ENCODE assay signal across 37 cellular contexts in genomic region chr16:86948046-86948445, GRCh38.
"Had no signal": no experiment of that assay in that cellular context is flagged by ENCODE, and none has a peak within 500 bp of the region (broad histone marks: within the 10 kb centered on the region; RNA-seq: fewer than 3 reads in every experiment).

No MANE protein-coding gene starts in this region.

- ATAC-seq: activated CD4-positive, CD25-positive, alpha-beta regulatory T cell treated with anti-CD3 and anti-CD28 coated beads, Interleukin-2, amount 50 U/mL, for 24 hours; activated CD8-positive, alpha-beta memory T cell treated with anti-CD3 and anti-CD28 coated beads, Interleukin-2, amount 10 ng/mL, durations not matched to agents 7 days and 5 days; activated CD8-positive, alpha-beta T cell treated with anti-CD3 and anti-CD28 coated beads, Interleukin-2, amount 10 ng/mL, durations not matched to agents 7 days and 5 days; activated naive CD8-positive, alpha-beta T cell treated with anti-CD3 and anti-CD28 coated beads, Interleukin-2, amount 50 U/mL, for 24 hours; effector memory CD8-positive, alpha-beta T cell; gastroesophageal sphincter; T-helper 17 cell had no signal

- H3K4me3 ChIP-seq: adrenal gland, ascending aorta, breast epithelium, cardiac muscle cell, esophagus squamous epithelium, gastroesophageal sphincter had no signal

- FAIRE-seq: colon had no signal

- H3K27me3 ChIP-seq: adrenal gland, ascending aorta, cardiac muscle cell had no signal

- H3K27ac ChIP-seq: adrenal gland, ascending aorta, breast epithelium, cardiac muscle cell, epithelial cell of prostate, esophagus squamous epithelium, gastroesophageal sphincter, WERI-Rb-1 had no signal

- H3K36me3 ChIP-seq: adrenal gland, ascending aorta, breast epithelium, cardiac muscle cell, esophagus squamous epithelium, gastroesophageal sphincter, WERI-Rb-1 had no signal

- DNase-seq: activated B cell treated with CpG ODN at 0.5 μM for 24 hours; activated CD4-positive, alpha-beta memory T cell treated with anti-CD3 and anti-CD28 coated beads for 36 hours; activated CD4-positive, alpha-beta T cell treated with anti-CD3 and anti-CD28 coated beads, Interleukin-2, amount 10 ng/mL, durations not matched to agents 24 days and 14 days; activated CD8-positive, alpha-beta memory T cell treated with anti-CD3 and anti-CD28 coated beads, Interleukin-2, amount 10 ng/mL, durations not matched to agents 7 days and 5 days; activated CD8-positive, alpha-beta memory T cell treated with anti-CD3 and anti-CD28 coated beads, Interleukin-2, amount 50 U/mL, for 4 hours; activated CD8-positive, alpha-beta T cell treated with anti-CD3 and anti-CD28 coated beads, Interleukin-2, amount 10 ng/mL, durations not matched to agents 7 days and 5 days; activated effector memory CD4-positive, alpha-beta T cell treated with anti-CD3 and anti-CD28 coated beads, Interleukin-2, amount 50 U/mL, for 16 hours; activated naive CD4-positive, alpha-beta T cell treated with anti-CD3 and anti-CD28 coated beads for 36 hours; activated naive CD8-positive, alpha-beta T cell treated with anti-CD3 and anti-CD28 coated beads for 36 hours; activated naive CD8-positive, alpha-beta T cell treated with anti-CD3 and anti-CD28 coated beads, Interleukin-2, amount 50 U/mL, for 24 hours; activated T-cell treated with anti-CD3 and anti-CD28 coated beads, Interleukin-2, amount 50 U/mL, for 1 hour; activated T-cell treated with anti-CD3 and anti-CD28 coated beads, Interleukin-2, amount 50 U/mL, for 48 hours; adrenal gland; amygdala; cortex of kidney; dermis blood vessel endothelial cell; effector CD4-positive, alpha-beta T cell; effector memory CD8-positive, alpha-beta T cell; esophagus squamous epithelium; foreskin melanocyte; T-helper 1 cell; T-helper 17 cell; T1000; WERI-Rb-1 had no signal

- H3K36me3 Mint-ChIP-seq: activated CD4-positive, alpha-beta memory T cell treated with anti-CD3 and anti-CD28 coated beads for 36 hours; activated CD8-positive, alpha-beta memory T cell treated with anti-CD3 and anti-CD28 coated beads, Interleukin-2, amount 10 ng/mL, durations not matched to agents 7 days and 5 days; activated naive CD4-positive, alpha-beta T cell treated with anti-CD3 and anti-CD28 coated beads, Interleukin-2, amount 50 U/mL, for 24 hours; activated naive CD8-positive, alpha-beta T cell treated with anti-CD3 and anti-CD28 coated beads for 36 hours; brain had no signal

- H3K9me3 Mint-ChIP-seq: activated B cell treated with CpG ODN at 0.5 μM for 24 hours; activated CD4-positive, alpha-beta memory T cell treated with anti-CD3 and anti-CD28 coated beads for 36 hours; activated naive CD4-positive, alpha-beta T cell treated with anti-CD3 and anti-CD28 coated beads for 36 hours; activated naive CD4-positive, alpha-beta T cell treated with anti-CD3 and anti-CD28 coated beads, Interleukin-2, amount 50 U/mL, for 24 hours; activated naive CD8-positive, alpha-beta T cell treated with anti-CD3 and anti-CD28 coated beads for 36 hours; activated naive CD8-positive, alpha-beta T cell treated with anti-CD3 and anti-CD28 coated beads, Interleukin-2, amount 50 U/mL, for 24 hours; activated T-helper 1 cell treated with anti-CD3 and anti-CD28 coated beads, Interleukin-12 subunit alpha, Interleukin-12 subunit beta, Interleukin-2, Interleukin-4 antibody, amounts not matched to agents 30 ng/mL and 10 ng/mL and 1 ng/mL, durations not matched to agents 14 hours and 24 hours and 36 hours; activated T-helper 2 cell treated with anti-CD3 and anti-CD28 coated beads, Interferon-gamma antibody, Interleukin-2, Interleukin-4, amounts not matched to agents 10 μg/mL and 5 μg/mL and 100 μg/mL, durations not matched to agents 14 hours and 24 hours and 36 hours; effector memory CD8-positive, alpha-beta T cell; T-helper 2 cell treated with Interferon-gamma antibody and Interleukin-4, amounts not matched to agents 5 μg/mL and 100 μg/mL, for 36 hours had no signal

- H3K4me1 Mint-ChIP-seq: activated B cell treated with CpG ODN at 0.5 μM for 24 hours; activated CD4-positive, alpha-beta T cell treated with anti-CD3 and anti-CD28 coated beads, Interleukin-2, amount 10 ng/mL, durations not matched to agents 24 days and 14 days; activated CD8-positive, alpha-beta memory T cell treated with anti-CD3 and anti-CD28 coated beads, Interleukin-2, amount 10 ng/mL, durations not matched to agents 7 days and 5 days; activated naive CD4-positive, alpha-beta T cell treated with anti-CD3 and anti-CD28 coated beads, Interleukin-2, amount 50 U/mL, for 24 hours; activated naive CD8-positive, alpha-beta T cell treated with anti-CD3 and anti-CD28 coated beads for 36 hours; activated naive CD8-positive, alpha-beta T cell treated with anti-CD3 and anti-CD28 coated beads, Interleukin-2, amount 50 U/mL, for 24 hours; central memory CD8-positive, alpha-beta T cell; T-helper 17 cell had no signal

- H3K4me3 Mint-ChIP-seq: activated B cell treated with CpG ODN at 0.5 μM for 24 hours; activated CD4-positive, alpha-beta memory T cell treated with anti-CD3 and anti-CD28 coated beads for 36 hours; activated CD4-positive, alpha-beta T cell treated with anti-CD3 and anti-CD28 coated beads, Interleukin-2, amount 10 ng/mL, durations not matched to agents 24 days and 14 days; activated CD8-positive, alpha-beta memory T cell treated with anti-CD3 and anti-CD28 coated beads, Interleukin-2, amount 10 ng/mL, durations not matched to agents 7 days and 5 days; activated CD8-positive, alpha-beta T cell treated with anti-CD3 and anti-CD28 coated beads, Interleukin-2, amount 10 ng/mL, durations not matched to agents 7 days and 5 days; activated naive CD4-positive, alpha-beta T cell treated with anti-CD3 and anti-CD28 coated beads for 36 hours; activated naive CD4-positive, alpha-beta T cell treated with anti-CD3 and anti-CD28 coated beads, Interleukin-2, amount 50 U/mL, for 24 hours; activated naive CD8-positive, alpha-beta T cell treated with anti-CD3 and anti-CD28 coated beads for 36 hours; activated naive CD8-positive, alpha-beta T cell treated with anti-CD3 and anti-CD28 coated beads, Interleukin-2, amount 50 U/mL, for 24 hours; activated T-helper 1 cell treated with anti-CD3 and anti-CD28 coated beads, Interleukin-12 subunit alpha, Interleukin-12 subunit beta, Interleukin-2, Interleukin-4 antibody, amounts not matched to agents 30 ng/mL and 10 ng/mL and 1 ng/mL, durations not matched to agents 14 hours and 24 hours and 36 hours; brain; central memory CD8-positive, alpha-beta T cell; effector memory CD8-positive, alpha-beta T cell; T-helper 17 cell; T-helper 2 cell treated with Interferon-gamma antibody and Interleukin-4, amounts not matched to agents 5 μg/mL and 100 μg/mL, for 36 hours had no signal

- H3K9me3 ChIP-seq: adrenal gland, ascending aorta, breast epithelium, esophagus squamous epithelium, gastroesophageal sphincter had no signal

- H3K27me3 Mint-ChIP-seq: activated B cell treated with CpG ODN at 0.5 μM for 24 hours; activated CD4-positive, alpha-beta memory T cell treated with anti-CD3 and anti-CD28 coated beads for 36 hours; activated CD4-positive, alpha-beta T cell treated with anti-CD3 and anti-CD28 coated beads, Interleukin-2, amount 10 ng/mL, durations not matched to agents 24 days and 14 days; activated CD8-positive, alpha-beta memory T cell treated with anti-CD3 and anti-CD28 coated beads, Interleukin-2, amount 10 ng/mL, durations not matched to agents 7 days and 5 days; activated naive CD8-positive, alpha-beta T cell treated with anti-CD3 and anti-CD28 coated beads for 36 hours; brain; T-helper 17 cell had no signal

- H3K27ac Mint-ChIP-seq: activated B cell treated with CpG ODN at 0.5 μM for 24 hours; activated CD4-positive, alpha-beta memory T cell treated with anti-CD3 and anti-CD28 coated beads for 36 hours; activated CD4-positive, alpha-beta T cell treated with anti-CD3 and anti-CD28 coated beads, Interleukin-2, amount 10 ng/mL, durations not matched to agents 24 days and 14 days; activated CD8-positive, alpha-beta memory T cell treated with anti-CD3 and anti-CD28 coated beads, Interleukin-2, amount 10 ng/mL, durations not matched to agents 7 days and 5 days; activated CD8-positive, alpha-beta T cell treated with anti-CD3 and anti-CD28 coated beads, Interleukin-2, amount 10 ng/mL, durations not matched to agents 7 days and 5 days; activated naive CD4-positive, alpha-beta T cell treated with anti-CD3 and anti-CD28 coated beads for 36 hours; activated naive CD4-positive, alpha-beta T cell treated with anti-CD3 and anti-CD28 coated beads, Interleukin-2, amount 50 U/mL, for 24 hours; activated naive CD8-positive, alpha-beta T cell treated with anti-CD3 and anti-CD28 coated beads for 36 hours; activated naive CD8-positive, alpha-beta T cell treated with anti-CD3 and anti-CD28 coated beads, Interleukin-2, amount 50 U/mL, for 24 hours; activated T-helper 1 cell treated with anti-CD3 and anti-CD28 coated beads, Interleukin-12 subunit alpha, Interleukin-12 subunit beta, Interleukin-2, Interleukin-4 antibody, amounts not matched to agents 30 ng/mL and 10 ng/mL and 1 ng/mL, durations not matched to agents 14 hours and 24 hours and 36 hours; activated T-helper 2 cell treated with anti-CD3 and anti-CD28 coated beads, Interferon-gamma antibody, Interleukin-2, Interleukin-4, amounts not matched to agents 10 μg/mL and 5 μg/mL and 100 μg/mL, durations not matched to agents 14 hours and 24 hours and 36 hours; effector memory CD8-positive, alpha-beta T cell; T-helper 17 cell; T-helper 2 cell treated with Interferon-gamma antibody and Interleukin-4, amounts not matched to agents 5 μg/mL and 100 μg/mL, for 36 hours had no signal

- H3K4me1 ChIP-seq: adrenal gland, breast epithelium, esophagus squamous epithelium had no signal
